Comparison of ENCODE assay signal across 11 cellular contexts in genomic region chr2:113896791-113897190, GRCh38. TPM values are rescaled to one million over a fixed set of nuclear protein-coding genes. Genes with fewer than 3 reads are reported as not detected.
DNase-seq lines count a peak whose midpoint lies in the region; ATAC-seq lines count a peak whose summit lies in the region.
"Had no signal": no experiment of that assay in that cellular context is flagged by ENCODE, and none has a peak within 500 bp of the region (broad histone marks: within the 10 kb centered on the region; RNA-seq: fewer than 3 reads in every experiment).

No MANE protein-coding gene starts in this region.

- H3K27ac Mint-ChIP-seq in activated naive CD8-positive, alpha-beta T cell treated with anti-CD3 and anti-CD28 coated beads for 36 hours: no peak overlapping the region
- H3K27ac Mint-ChIP-seq in memory B cell: no peak overlapping the region

- H3K27me3 Mint-ChIP-seq in activated naive CD8-positive, alpha-beta T cell treated with anti-CD3 and anti-CD28 coated beads for 36 hours: no peaks in the 10 kb centered on the region
- H3K27me3 Mint-ChIP-seq in memory B cell: no peaks in the 10 kb centered on the region

- H3K36me3 Mint-ChIP-seq in activated naive CD8-positive, alpha-beta T cell treated with anti-CD3 and anti-CD28 coated beads for 36 hours: peaks cover 67% of the 10 kb centered on the region
- peaks cover 23% of the 10 kb centered on the region for H3K36me3 Mint-ChIP-seq in memory B cell

- H3K4me1 Mint-ChIP-seq in activated naive CD8-positive, alpha-beta T cell treated with anti-CD3 and anti-CD28 coated beads for 36 hours: peaks cover 91% of the 10 kb centered on the region
- H3K4me1 Mint-ChIP-seq in memory B cell: peaks cover 69% of the 10 kb centered on the region

- DNase-seq in AG08395 (ENCODE audit: low spot score): peak; percentile 31
- DNase-seq in GM03348 (ENCODE audit: low spot score): peak; percentile 31
- DNase-seq in activated naive CD8-positive, alpha-beta T cell treated with anti-CD3 and anti-CD28 coated beads for 36 hours: no peak
- DNase-seq in memory B cell (ENCODE audit: low spot score in 2 of 2): no peak
- DNase-seq in COLO829 (ENCODE audit: low spot score): no peak
- no peak for DNase-seq in amygdala (lab: John Stamatoyannopoulos, UW)
- no peak for DNase-seq in cortex of kidney (lab: John Stamatoyannopoulos, UW)
- DNase-seq: body of pancreas; Caco-2; stimulated activated CD4-positive, alpha-beta T cell treated with anti-CD3 and anti-CD28 coated beads, Interleukin-4, amount 100 ng/mL, for 4 hours had no signal

- H3K9me3 Mint-ChIP-seq in activated naive CD8-positive, alpha-beta T cell treated with anti-CD3 and anti-CD28 coated beads for 36 hours: no peaks in the 10 kb centered on the region
- H3K9me3 Mint-ChIP-seq in memory B cell: no peaks in the 10 kb centered on the region

- H3K4me3 Mint-ChIP-seq in activated naive CD8-positive, alpha-beta T cell treated with anti-CD3 and anti-CD28 coated beads for 36 hours: peak overlapping the region; percentile 50
- H3K4me3 Mint-ChIP-seq in memory B cell: peak overlapping the region; percentile 71

- ATAC-seq in memory B cell (ENCODE audit: low read depth) (no peak), GM18867 (IDR thresholded peaks at IDR 0.05; ENCODE audit: unreplicated experiment) (no peak)
- ATAC-seq: body of pancreas had no signal

RNA-seq across cellular contexts. Expression of gene ACTR3, which starts 6.9 kb away (rescaled TPM):
- total RNA-seq in activated naive CD8-positive, alpha-beta T cell treated with anti-CD3 and anti-CD28 coated beads for 36 hours: 100 to 1,000 TPM; 480 to 482 TPM

Comparison
In these comparisons a context has a peak if more than half of its experiments do, and no peak if none do; other contexts are left out.
1. DNase-seq: peak in AG08395 (single experiment) and GM03348 (single experiment); none in activated naive CD8-positive, alpha-beta T cell treated with anti-CD3 and anti-CD28 coated beads for 36 hours (single experiment), memory B cell (0 of 2), COLO829 (single experiment), amygdala (0 of 56) and cortex of kidney (single experiment).